Comparison of ENCODE assay signal across 1 cellular context in genomic region chr6:122930252-122931180, GRCh38.
A peak's percentile ranks its signal among the peaks of the same experiment; 100 is the strongest.
TF ChIP-seq lines count a peak whose summit lies in the region.

No MANE protein-coding gene starts in this region.

TF ChIP-seq in GM12878, 131 proteins besides CTCF, POLR2A, EP300 and RAD21 (continued from another document):
- no peak for TF ChIP-seq IRF5 (IDR thresholded peaks at IDR 0.05; ENCODE audit: borderline replicate concordance)
- 0 out of 2 replicates have a peak, but pooled peaks have one; percentile 17 for TF ChIP-seq FOXM1 (IDR thresholded peaks at IDR 0.05; ENCODE audit: low read depth, low read length)
- TF ChIP-seq RCOR1 (conservative IDR thresholded peaks at IDR 0.05; ENCODE audit: low read depth, low read length) = no peak
- peak; percentile 27; the same call in 1 of the 2 replicates for TF ChIP-seq BCL11A (IDR thresholded peaks at IDR 0.05; ENCODE audit: low read depth, low read length)
- no peak for TF ChIP-seq STAT3 (IDR thresholded peaks at IDR 0.05; ENCODE audit: low read depth, low read length)
- no peak for TF ChIP-seq ASH2L (IDR thresholded peaks at IDR 0.05; ENCODE audit: borderline replicate concordance, low read depth)
- TF ChIP-seq JUNB (IDR thresholded peaks at IDR 0.05) = peak; percentile 78
- peak; percentile 22; the same call in 1 of the 2 replicates for TF ChIP-seq ATF7 (IDR thresholded peaks at IDR 0.05; ENCODE audit: low read depth)
- no peak for TF ChIP-seq POU2F2 (IDR thresholded peaks at IDR 0.05; ENCODE audit: borderline replicate concordance, low read depth, low read length)
- peak; percentile 32; the same call in 1 of the 2 replicates for TF ChIP-seq TCF12 (IDR thresholded peaks at IDR 0.05; ENCODE audit: low read depth, low read length)
- TF ChIP-seq HSF1 (IDR thresholded peaks at IDR 0.05; ENCODE audit: low read depth, low read length) = no peak
- TF ChIP-seq MEF2B (IDR thresholded peaks at IDR 0.05; ENCODE audit: partially characterized antibody, poor library complexity, severe bottlenecking) = no peak
TF ChIP-seq in GM12878: peak in this region for 14.
